In the genomic region with DNA sequence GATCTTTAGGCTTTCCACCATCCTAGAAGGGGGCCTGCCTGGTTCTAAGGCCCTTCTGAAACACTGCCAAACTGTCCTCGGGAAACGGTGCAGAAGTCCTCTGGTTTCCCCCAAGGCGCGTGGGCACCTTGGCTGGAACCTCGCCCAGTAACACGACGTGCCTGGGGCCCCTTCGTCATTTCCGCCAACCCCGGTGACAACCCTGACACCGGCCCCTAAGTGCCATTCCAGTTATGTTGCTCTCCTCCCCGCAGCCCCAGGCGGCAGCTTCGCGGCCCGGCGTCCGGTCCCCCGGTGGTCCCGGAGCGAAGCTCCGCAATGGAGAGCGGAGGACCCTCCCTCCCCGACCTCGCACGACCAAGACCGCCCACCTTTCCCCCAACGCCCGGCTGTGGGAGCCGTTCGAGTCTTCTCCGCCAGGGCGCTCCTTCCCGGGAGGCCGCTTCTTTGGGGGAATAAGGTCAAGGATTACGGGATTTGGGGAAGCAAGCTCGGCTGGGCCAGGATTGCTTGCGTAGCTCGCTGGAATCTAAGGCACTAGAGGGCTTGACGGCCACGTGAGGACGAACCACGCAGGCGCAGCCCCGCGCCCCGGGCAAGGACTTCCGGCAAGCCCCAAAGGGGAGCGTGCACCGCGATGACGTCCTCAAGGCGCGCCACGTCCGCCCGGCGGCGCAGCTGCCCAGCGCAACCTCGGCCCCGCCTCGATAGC, we compare ENCODE assay signal across 8 cellular contexts. TPM values are rescaled to one million over a fixed set of nuclear protein-coding genes. Genes with fewer than 3 reads are reported as not detected.
DNase-seq lines count a peak whose midpoint lies in the region; ATAC-seq, FAIRE-seq and TF ChIP-seq lines count a peak whose summit lies in the region.

No MANE protein-coding gene starts in this region.

- DNase-seq in ACHN (peak; percentile 95), NCI-H2196 (lab: John Stamatoyannopoulos, UW; ENCODE audit: unreplicated experiment) (peak; percentile 97), WERI-Rb-1 (peak; percentile 97), mammary epithelial cell (peak; percentile 96), iPS-NIHi7 (ENCODE audit: extremely low spot score) (peak; percentile 99), small intestine (peak; percentile 96)

- peak; percentile 50 for ATAC-seq in GM18870 (IDR thresholded peaks at IDR 0.05; ENCODE audit: unreplicated experiment)
- ATAC-seq in HG03108 (IDR thresholded peaks at IDR 0.05; ENCODE audit: unreplicated experiment), result peak; percentile 55

- H3K79me2 ChIP-seq in mammary epithelial cell (ENCODE audit: insufficient read depth, low read length), result peaks cover 61% of the 10 kb centered on the region

- TF ChIP-seq CTCF in WERI-Rb-1 (IDR thresholded peaks at IDR 0.05; ENCODE audit: low read depth, low read length), result no peak
- TF ChIP-seq CTCF in mammary epithelial cell (conservative IDR thresholded peaks at IDR 0.05 in 1 of 2, IDR thresholded peaks at IDR 0.05 in 1 of 2; ENCODE audit: extremely low read depth in 1 of 2, insufficient read depth in 1 of 2, low read depth in 1 of 2, low read length in 2 of 2), result no peak

- peaks cover 30% of the 10 kb centered on the region for H3K36me3 ChIP-seq in WERI-Rb-1
- peaks cover 2% of the 10 kb centered on the region for H3K36me3 ChIP-seq in mammary epithelial cell (ENCODE audit: insufficient read depth, low read length)
- H3K36me3 ChIP-seq in small intestine (ENCODE audit: control insufficient read depth in 2 of 2, insufficient read depth in 2 of 2, low read length in 2 of 2), result peaks cover 0 to 2% of the 10 kb centered on the region in 2 donors

- CTCF ChIA-PET in mammary epithelial cell (lab: Charles Lee; ENCODE audit: low non-redundant PET), result interaction anchor here (0.9 kb wide), 1 partner anchor 59 kb away, joined by 3 read pairs; no protein-coding TSS in a partner anchor

- no peak for FAIRE-seq in small intestine (lab: Jason Lieb, UNC)

- BruUV-seq in mammary epithelial cell (replicated peaks; lab: Mats Ljungman, UMichigan), result TSS peak; percentile 49

- no peaks in the 10 kb centered on the region for H3K27me3 ChIP-seq in WERI-Rb-1 (ENCODE audit: insufficient read depth, low read depth, severe bottlenecking)
- no peaks in the 10 kb centered on the region for H3K27me3 ChIP-seq in mammary epithelial cell (ENCODE audit: insufficient read depth, low read length)
- no peaks in the 10 kb centered on the region for H3K27me3 ChIP-seq in small intestine (ENCODE audit: control insufficient read depth in 2 of 2, insufficient read depth in 2 of 2, low read length in 2 of 2)

- WGBS in mammary epithelial cell (ENCODE audit: low coverage, missing lambda C conversion rate), result 0% methylated on average over 15 of the region's 63 CpGs
- 0% methylated on average over 51 to 63 of the region's 63 CpGs for WGBS in small intestine, 3 donors

- dilution Hi-C loops in mammary epithelial cell (cut with HindIII; ENCODE audit: low sequenced_read_pairs), result loop anchor here (10.0 to 25.0 kb wide), 2 partner anchors 156 to 308 kb away; a partner anchor contains a TSS

- H2AFZ ChIP-seq in mammary epithelial cell (ENCODE audit: low read depth, low read length), result peak overlapping the region; percentile 77

- H3K9ac ChIP-seq in mammary epithelial cell (ENCODE audit: insufficient read depth, low read length), result peak overlapping the region; percentile 92

- H3K4me3 ChIP-seq in WERI-Rb-1 (ENCODE audit: low read depth, low read length), result peak overlapping the region; percentile 63
- H3K4me3 ChIP-seq in mammary epithelial cell (replicated peaks in 1 of 3; ENCODE audit: insufficient read depth in 1 of 3, low read depth in 2 of 3, low read length in 3 of 3), result peak overlapping the region; percentile 84 to 96 (median 92)
- H3K4me3 ChIP-seq in small intestine (ENCODE audit: low read depth in 1 of 2, low read length in 2 of 2), result peak overlapping the region; percentile 65

- H3K4me1 ChIP-seq in mammary epithelial cell (ENCODE audit: insufficient read depth, low read length) (peaks cover 35% of the 10 kb centered on the region), small intestine (ENCODE audit: control insufficient read depth in 2 of 2, insufficient read depth in 1 of 2, low read depth in 1 of 2, low read length in 1 of 2) (peaks cover 3 to 7% of the 10 kb centered on the region in 2 donors)

- in situ Hi-C loops in ACHN (cut with HindIII; ENCODE audit: low pct_ligation_motif_present, low pct_unique_long_range_greater_than_20kb, low sequenced_read_pairs) (no loop called here), mammary epithelial cell (cut with MboI; ENCODE audit: low sequenced_read_pairs in 2 of 2) (no loop called here)

- intact Hi-C loops in mammary epithelial cell (cut with micrococcal nuclease), result loop anchor here (1.0 to 5.0 kb wide), 3 partner anchors 58 to 269 kb away; a partner anchor contains a TSS

- peak overlapping the region; percentile 98 for H3K27ac ChIP-seq in WERI-Rb-1
- peak overlapping the region; percentile 97 for H3K27ac ChIP-seq in mammary epithelial cell (ENCODE audit: insufficient read depth, low read depth, low read length)
- peak overlapping the region; percentile 99 to 100 for H3K27ac ChIP-seq in small intestine (ENCODE audit: low read depth in 1 of 2, low read length in 1 of 2)

- H3K9me3 ChIP-seq in WERI-Rb-1 (ENCODE audit: severe bottlenecking) (no peaks in the 10 kb centered on the region), mammary epithelial cell (replicated peaks; ENCODE audit: insufficient read depth, low read length) (no peaks in the 10 kb centered on the region), small intestine (ENCODE audit: control insufficient read depth, low read depth) (no peaks in the 10 kb centered on the region)

- no peaks in the 10 kb centered on the region for H4K20me1 ChIP-seq in mammary epithelial cell (ENCODE audit: insufficient read depth, low read length)

- peak overlapping the region; percentile 95 for H3K4me2 ChIP-seq in mammary epithelial cell (ENCODE audit: insufficient read depth, low read depth, low read length)

RNA-seq across cellular contexts. Expression of a gene that starts 0.6 kb away (rescaled TPM):
- 100 to 1,000 TPM; 187 to 206 TPM for total RNA-seq in mammary epithelial cell
- 122 TPM for polyA plus RNA-seq in mammary epithelial cell
- 104 TPM for polyA minus RNA-seq in mammary epithelial cell
- polyA plus RNA-seq in small intestine, result 100 to 1,000 TPM in 2 of 3 donors, 10 to 100 TPM in 1; 81.9 to 120 (median 119) TPM

RNA-seq across cellular contexts. Expression of a gene that starts 29.0 kb away (rescaled TPM):
- total RNA-seq in mammary epithelial cell, result 100 to 1,000 TPM in 1 of 2 donors, 10 to 100 TPM in 1; 36.5 to 194 TPM
- 230 TPM for polyA plus RNA-seq in mammary epithelial cell
- 165 TPM for polyA minus RNA-seq in mammary epithelial cell
- 100 to 1,000 TPM in 2 of 3 donors, 10 to 100 TPM in 1; 57.0 to 142 (median 128) TPM for polyA plus RNA-seq in small intestine

RNA-seq across cellular contexts. Expression of a gene that starts 30.9 kb away (rescaled TPM):
- total RNA-seq in mammary epithelial cell, result 1 to 10 TPM in 1 of 2 donors, under 1 TPM in 1; 0.50 to 1.2 TPM
- polyA plus RNA-seq in mammary epithelial cell (0.35 TPM), small intestine (1 to 10 TPM in 1 of 3 donors, under 1 TPM in 2; 0.54 to 1.2 (median 0.89) TPM)
- not detected for polyA minus RNA-seq in mammary epithelial cell

RNA-seq across cellular contexts. Expression of a gene that starts 54.1 kb away (rescaled TPM):
- total RNA-seq in mammary epithelial cell, result 1 to 10 TPM; 2.3 to 7.6 TPM
- polyA plus RNA-seq in mammary epithelial cell (1.8 TPM), small intestine (10 to 100 TPM in 2 of 3 donors, 1 to 10 TPM in 1; 4.7 to 26.4 (median 18.6) TPM)
- polyA minus RNA-seq in mammary epithelial cell, result not detected

RNA-seq across cellular contexts. Expression of a gene that starts 54.4 kb away (rescaled TPM):
- 10 to 100 TPM; 33.3 to 36.1 TPM for total RNA-seq in mammary epithelial cell
- polyA plus RNA-seq in mammary epithelial cell, result 35.2 TPM
- polyA minus RNA-seq in mammary epithelial cell, result 4.6 TPM
- polyA plus RNA-seq in small intestine, result 100 to 1,000 TPM in 2 of 3 donors, 10 to 100 TPM in 1; 71.5 to 174 (median 169) TPM

Comparison
In these comparisons a context has a peak if more than half of its experiments do, and no peak if none do; other contexts are left out.
1. Peak in every context shown above with its lines: DNase-seq, ATAC-seq, H3K4me3 ChIP-seq and H3K27ac ChIP-seq.